Comparison of ENCODE assay signal across 25 cellular contexts in the genomic region with DNA sequence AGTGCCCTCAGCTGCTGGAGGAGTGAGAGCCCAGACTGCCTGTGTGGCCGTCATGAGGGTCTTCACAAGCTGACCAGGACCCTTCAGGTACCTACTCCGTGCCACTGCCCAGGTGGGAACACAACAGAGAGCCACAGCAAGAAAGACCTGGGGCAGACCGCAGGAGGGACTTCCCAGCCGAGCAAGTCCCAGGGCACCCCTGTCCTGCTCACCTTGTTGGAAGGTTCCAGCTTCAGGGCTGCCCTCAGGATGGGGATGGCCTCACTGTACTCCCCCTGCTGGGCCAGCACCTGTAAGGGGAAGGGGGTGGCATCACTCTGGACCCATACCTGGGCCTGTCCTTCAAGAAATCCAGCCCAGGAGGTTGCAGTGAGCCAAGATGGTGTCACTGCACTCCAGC. TPM values are rescaled to one million over a fixed set of nuclear protein-coding genes. Genes with fewer than 3 reads are reported as not detected.
DNase-seq lines count a peak whose midpoint lies in the region; ATAC-seq and TF ChIP-seq lines count a peak whose summit lies in the region.
"Had no signal": no experiment of that assay in that cellular context is flagged by ENCODE, and none has a peak within 500 bp of the region (broad histone marks: within the 10 kb centered on the region; RNA-seq: fewer than 3 reads in every experiment).

No MANE protein-coding gene starts in this region.

- H3K4me3 ChIP-seq in RWPE2 (ENCODE audit: severe bottlenecking): no peak overlapping the region
- H3K4me3 ChIP-seq in neuronal stem cell (ENCODE audit: low read length in 2 of 2): peak overlapping the region in 1 of 2 donors; percentile 21
- H3K4me3 ChIP-seq: BLaER1, SK-N-MC had no signal

- H3K23ac ChIP-seq in neuronal stem cell (ENCODE audit: low read depth, low read length, poor library complexity): peak overlapping the region; percentile 81

- H2AFZ ChIP-seq in neuronal stem cell (ENCODE audit: low read length): no peak overlapping the region

- no peak overlapping the region for H2BK15ac ChIP-seq in neuronal stem cell (ENCODE audit: low read length)

- peak in 1 of 2 donors; percentile 24 for ATAC-seq in natural killer cell treated with Interleukin-12 subunit alpha and Interleukin-12 subunit beta and Interleukin-15 and Interleukin-18, amount 100 ng/mL, for 72 hours
- ATAC-seq in natural killer cell (no peak), RWPE2 (ENCODE audit: low read depth) (no peak), HG02885 (IDR thresholded peaks at IDR 0.05; ENCODE audit: poor library complexity, unreplicated experiment) (no peak)

- H3K27ac Mint-ChIP-seq in natural killer cell treated with Interleukin-12 subunit alpha and Interleukin-12 subunit beta and Interleukin-15 and Interleukin-18, amount 100 ng/mL, for 72 hours: no peak overlapping the region
- no peak overlapping the region for H3K27ac Mint-ChIP-seq in natural killer cell
- H3K27ac Mint-ChIP-seq: CD4-positive, CD25-positive, alpha-beta regulatory T cell had no signal

- no peaks in the 10 kb centered on the region for H3K27me3 Mint-ChIP-seq in natural killer cell treated with Interleukin-12 subunit alpha and Interleukin-12 subunit beta and Interleukin-15 and Interleukin-18, amount 100 ng/mL, for 72 hours
- H3K27me3 Mint-ChIP-seq in natural killer cell (ENCODE audit: low read depth in 2 of 2): no peaks in the 10 kb centered on the region
- H3K27me3 Mint-ChIP-seq: CD4-positive, CD25-positive, alpha-beta regulatory T cell had no signal

- no peaks in the 10 kb centered on the region for H3K36me3 Mint-ChIP-seq in natural killer cell treated with Interleukin-12 subunit alpha and Interleukin-12 subunit beta and Interleukin-15 and Interleukin-18, amount 100 ng/mL, for 72 hours
- no peaks in the 10 kb centered on the region for H3K36me3 Mint-ChIP-seq in natural killer cell

- no peak overlapping the region for H4K91ac ChIP-seq in neuronal stem cell (ENCODE audit: low read depth, low read length, poor library complexity)

- H3K36me3 ChIP-seq in RWPE2 (ENCODE audit: low read depth) (peaks cover 49% of the 10 kb centered on the region), neuronal stem cell (replicated peaks in 1 of 2; ENCODE audit: control insufficient read depth in 2 of 2, insufficient read depth in 2 of 2, low read length in 2 of 2) (peaks cover 42 to 54% of the 10 kb centered on the region in 2 donors)

- no peak overlapping the region for H3K4me3 Mint-ChIP-seq in natural killer cell treated with Interleukin-12 subunit alpha and Interleukin-12 subunit beta and Interleukin-15 and Interleukin-18, amount 100 ng/mL, for 72 hours
- no peak overlapping the region for H3K4me3 Mint-ChIP-seq in natural killer cell
- H3K4me3 Mint-ChIP-seq: CD4-positive, CD25-positive, alpha-beta regulatory T cell had no signal

- intact Hi-C loops in natural killer cell (cut with micrococcal nuclease): no loop called here

- peak; percentile 49 for DNase-seq in natural killer cell treated with Interleukin-12 subunit alpha and Interleukin-12 subunit beta and Interleukin-15 and Interleukin-18, amount 100 ng/mL, for 72 hours (ENCODE audit: low spot score)
- DNase-seq in natural killer cell (no peak), RWPE2 (ENCODE audit: low spot score) (peak; percentile 47), neuronal stem cell (ENCODE audit: low spot score) (no peak), MV-4-11 (lab: John Stamatoyannopoulos, UW) (no peak), SK-N-DZ (ENCODE audit: low spot score) (no peak)
- DNase-seq: CD4-positive, CD25-positive, alpha-beta regulatory T cell; DMS153; DND-41; GOT3; Kasumi-1; NCI-H1105; NCI-H146; NCI-H1930; NCI-H2107; NCI-H446 treated with DMSO at 0.1 percent for 48 hours; NCI-H526; NCI-H82; NK-92 treated with Interleukin-12 subunit alpha and Interleukin-12 subunit beta, amount 100 ng/mL, for 24 hours; RPMI8226; SHP77 treated with DMSO at 0.1 percent for 48 hours had no signal

- TF ChIP-seq CTCF in natural killer cell (IDR thresholded peaks at IDR 0.05): no peak
- TF ChIP-seq CTCF in RWPE2 (IDR thresholded peaks at IDR 0.05; ENCODE audit: poor library complexity, severe bottlenecking): no peak

- no peak overlapping the region for H2AK5ac ChIP-seq in neuronal stem cell (ENCODE audit: low read depth, low read length)

- peaks cover 0 to 6% of the 10 kb centered on the region in 2 donors for H3K4me1 Mint-ChIP-seq in natural killer cell treated with Interleukin-12 subunit alpha and Interleukin-12 subunit beta and Interleukin-15 and Interleukin-18, amount 100 ng/mL, for 72 hours (ENCODE audit: low read depth in 2 of 2)
- H3K4me1 Mint-ChIP-seq in natural killer cell: peaks cover 0 to 5% of the 10 kb centered on the region in 2 donors

- no peak overlapping the region for H4K8ac ChIP-seq in neuronal stem cell (ENCODE audit: low read depth, low read length)

- no peak overlapping the region for H2BK12ac ChIP-seq in neuronal stem cell (ENCODE audit: low read length)

- WGBS in neuronal stem cell (ENCODE audit: extremely low coverage in 2 of 2, insufficient read length in 2 of 2, insufficient replicate concordance in 1 of 2), 2 donors: no CpG with 5 or more reads among the region's 4 CpGs

- H3K4me1 ChIP-seq in RWPE2 (ENCODE audit: insufficient read depth, poor library complexity, severe bottlenecking) (no peaks in the 10 kb centered on the region), neuronal stem cell (ENCODE audit: control insufficient read depth in 2 of 2, insufficient read depth in 1 of 2, low read depth in 1 of 2, low read length in 2 of 2) (no peaks in the 10 kb centered on the region)
- H3K4me1 ChIP-seq: BLaER1 had no signal

- no peak overlapping the region for H3K4ac ChIP-seq in neuronal stem cell (ENCODE audit: low read length)

- no peak overlapping the region for H2BK120ac ChIP-seq in neuronal stem cell (ENCODE audit: low read depth, low read length)

- no peaks in the 10 kb centered on the region for H3K79me1 ChIP-seq in neuronal stem cell (ENCODE audit: low read depth, low read length)

- H3K18ac ChIP-seq in neuronal stem cell (ENCODE audit: low read length): peak overlapping the region; percentile 57

- H3K9ac ChIP-seq in neuronal stem cell (ENCODE audit: low read depth, low read length, poor library complexity): peak overlapping the region; percentile 63
- H3K9ac ChIP-seq: BLaER1 had no signal

- H3K14ac ChIP-seq in neuronal stem cell (ENCODE audit: low read length): no peak overlapping the region

- H2BK5ac ChIP-seq in neuronal stem cell (ENCODE audit: low read length): no peak overlapping the region

- no peak overlapping the region for H3K4me2 ChIP-seq in neuronal stem cell (ENCODE audit: insufficient read depth, low read length, poor library complexity, severe bottlenecking)
- H3K4me2 ChIP-seq: BLaER1 had no signal

- H3K9me3 Mint-ChIP-seq in natural killer cell treated with Interleukin-12 subunit alpha and Interleukin-12 subunit beta and Interleukin-15 and Interleukin-18, amount 100 ng/mL, for 72 hours: no peaks in the 10 kb centered on the region
- no peaks in the 10 kb centered on the region for H3K9me3 Mint-ChIP-seq in natural killer cell
- H3K9me3 Mint-ChIP-seq: CD4-positive, CD25-positive, alpha-beta regulatory T cell had no signal

- H3K27me3 ChIP-seq in RWPE2 (ENCODE audit: insufficient read depth, poor library complexity, severe bottlenecking): no peaks in the 10 kb centered on the region
- H3K27me3 ChIP-seq in neuronal stem cell (ENCODE audit: control insufficient read depth in 3 of 3, insufficient read depth in 3 of 3, low read depth in 1 of 3, low read length in 3 of 3): no peaks in the 10 kb centered on the region
- H3K27me3 ChIP-seq: BLaER1 had no signal

- H3K9me3 ChIP-seq in RWPE2 (ENCODE audit: severe bottlenecking) (no peaks in the 10 kb centered on the region), neuronal stem cell (replicated peaks in 1 of 2; ENCODE audit: control insufficient read depth in 2 of 2, insufficient read depth in 1 of 2, low read depth in 1 of 2, low read length in 2 of 2) (peaks cover 0 to 2% of the 10 kb centered on the region in 2 donors)
- H3K9me3 ChIP-seq: BLaER1 had no signal

- no peak overlapping the region for H3K27ac ChIP-seq in RWPE2 (ENCODE audit: poor library complexity, severe bottlenecking)
- no peak overlapping the region for H3K27ac ChIP-seq in neuronal stem cell (replicated peaks; ENCODE audit: low read length)
- H3K27ac ChIP-seq: BLaER1, HL-60, SK-N-MC had no signal

RNA-seq across cellular contexts. Expression of a gene that starts 10.3 kb away (rescaled TPM):
- total RNA-seq in natural killer cell treated with Interleukin-12 subunit alpha and Interleukin-12 subunit beta and Interleukin-15 and Interleukin-18, amount 100 ng/mL, for 72 hours: 100 to 1,000 TPM; 199 to 208 TPM
- total RNA-seq in natural killer cell: 100 to 1,000 TPM; 149 to 179 (median 162) TPM
- 215 TPM for polyA plus RNA-seq in neuronal stem cell (2013, experiment 1 of 2)
- polyA plus RNA-seq in neuronal stem cell (2013, experiment 2 of 2): 207 TPM
- polyA plus RNA-seq in SK-N-DZ (2014; cell fraction: cytosol; rRNA removed): 250 and 297 TPM in 2 replicates
- polyA plus RNA-seq in SK-N-DZ (2014; cell fraction: nucleus; rRNA removed): 155 and 232 TPM in 2 replicates

RNA-seq across cellular contexts. Expression of a gene that starts 11.2 kb away (rescaled TPM):
- 10 to 100 TPM; 52.3 to 75.2 TPM for total RNA-seq in natural killer cell treated with Interleukin-12 subunit alpha and Interleukin-12 subunit beta and Interleukin-15 and Interleukin-18, amount 100 ng/mL, for 72 hours
- 10 to 100 TPM; 61.1 to 64.3 (median 63.8) TPM for total RNA-seq in natural killer cell
- polyA plus RNA-seq in neuronal stem cell (2013, experiment 1 of 2): 5.2 TPM
- 5.2 TPM for polyA plus RNA-seq in neuronal stem cell (2013, experiment 2 of 2)
- 6.6 and 7.1 TPM in 2 replicates for polyA plus RNA-seq in SK-N-DZ (2014; cell fraction: cytosol; rRNA removed)
- polyA plus RNA-seq in SK-N-DZ (2014; cell fraction: nucleus; rRNA removed): 8.1 and 9.4 TPM in 2 replicates

RNA-seq across cellular contexts. Expression of a gene that starts 24.6 kb away (rescaled TPM):
- total RNA-seq in natural killer cell treated with Interleukin-12 subunit alpha and Interleukin-12 subunit beta and Interleukin-15 and Interleukin-18, amount 100 ng/mL, for 72 hours: 100 to 1,000 TPM; 105 to 144 TPM
- total RNA-seq in natural killer cell: 10 to 100 TPM; 83.2 to 88.8 (median 86.9) TPM
- 150 TPM for polyA plus RNA-seq in neuronal stem cell (2013, experiment 1 of 2)
- 148 TPM for polyA plus RNA-seq in neuronal stem cell (2013, experiment 2 of 2)
- polyA plus RNA-seq in SK-N-DZ (2014; cell fraction: cytosol; rRNA removed): 89.4 and 109 TPM in 2 replicates
- polyA plus RNA-seq in SK-N-DZ (2014; cell fraction: nucleus; rRNA removed): 75.4 and 103 TPM in 2 replicates

RNA-seq across cellular contexts. Expression of a gene that starts 38.6 kb away (rescaled TPM):
- 1,000 to 10,000 TPM; 1,148 to 1,390 TPM for total RNA-seq in natural killer cell treated with Interleukin-12 subunit alpha and Interleukin-12 subunit beta and Interleukin-15 and Interleukin-18, amount 100 ng/mL, for 72 hours
- total RNA-seq in natural killer cell: 1,000 to 10,000 TPM; 1,016 to 1,271 (median 1,271) TPM
- 1,321 TPM for polyA plus RNA-seq in neuronal stem cell (2013, experiment 1 of 2)
- 1,289 TPM for polyA plus RNA-seq in neuronal stem cell (2013, experiment 2 of 2)
- 826 and 902 TPM in 2 replicates for polyA plus RNA-seq in SK-N-DZ (2014; cell fraction: cytosol; rRNA removed)
- polyA plus RNA-seq in SK-N-DZ (2014; cell fraction: nucleus; rRNA removed): 558 and 639 TPM in 2 replicates

RNA-seq across cellular contexts. Expression of a gene that starts 55.5 kb away (rescaled TPM):
- total RNA-seq in natural killer cell treated with Interleukin-12 subunit alpha and Interleukin-12 subunit beta and Interleukin-15 and Interleukin-18, amount 100 ng/mL, for 72 hours: 100 to 1,000 TPM in 1 of 2 donors, 10 to 100 TPM in 1; 81.5 to 104 TPM
- total RNA-seq in natural killer cell: 10 to 100 TPM; 80.6 to 86.9 (median 85.3) TPM
- 85.7 TPM for polyA plus RNA-seq in neuronal stem cell (2013, experiment 1 of 2)
- 81.2 TPM for polyA plus RNA-seq in neuronal stem cell (2013, experiment 2 of 2)
- polyA plus RNA-seq in SK-N-DZ (2014; cell fraction: cytosol; rRNA removed): 112 and 138 TPM in 2 replicates
- 476 and 597 TPM in 2 replicates for polyA plus RNA-seq in SK-N-DZ (2014; cell fraction: nucleus; rRNA removed)

Comparison
In these comparisons a context has a peak if more than half of its experiments do, and no peak if none do; other contexts are left out.
1. DNase-seq: peak in natural killer cell treated with Interleukin-12 subunit alpha and Interleukin-12 subunit beta and Interleukin-15 and Interleukin-18, amount 100 ng/mL, for 72 hours (single experiment) and RWPE2 (single experiment); none in natural killer cell (single experiment), neuronal stem cell (single experiment), MV-4-11 (single experiment) and SK-N-DZ (single experiment).